ENCODE assay signal across 22 cellular contexts in the genomic region with DNA sequence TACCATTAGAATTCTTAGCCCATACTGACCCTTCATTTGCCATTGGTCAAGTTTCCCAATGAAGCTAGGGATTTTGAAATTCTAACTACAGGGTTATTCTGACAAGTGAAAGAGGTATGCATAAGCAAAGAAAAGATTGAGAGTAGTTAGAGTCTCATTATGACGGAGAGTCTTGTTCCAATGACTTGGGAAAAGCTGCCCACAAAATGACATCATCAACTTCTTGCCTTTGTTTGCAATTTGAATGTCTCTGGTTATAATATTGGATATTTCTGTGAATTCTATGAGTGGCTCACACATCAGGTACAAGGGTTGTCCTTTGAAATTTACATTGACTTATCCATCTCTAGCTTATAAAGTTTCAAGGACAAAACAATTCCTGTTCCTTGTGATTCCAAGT.
A peak's percentile ranks its signal among the peaks of the same experiment; 100 is the strongest.
DNase-seq lines count a peak whose midpoint lies in the region; ATAC-seq, FAIRE-seq and TF ChIP-seq lines count a peak whose summit lies in the region.
"Had no signal": no experiment of that assay in that cellular context is flagged by ENCODE, and none has a peak within 500 bp of the region (broad histone marks: within the 10 kb centered on the region; RNA-seq: fewer than 3 reads in every experiment).

No MANE protein-coding gene starts in this region.

- BruUV-seq in HepG2 (replicated peaks; lab: Mats Ljungman, UMichigan): no TSS peak

- CTCF ChIA-PET in HepG2 (lab: Yijun Ruan, JAX; ENCODE audit: low intra/inter-chr PET ratio, low total read pairs): no interaction called here

- no peaks in the 10 kb centered on the region for H3K9me3 Mint-ChIP-seq in GM23338

- TF ChIP-seq EP300 in HepG2 (IDR thresholded peaks at IDR 0.05; ENCODE audit: low read depth in 2 of 2, low read length in 2 of 2) (no peak), HepG2 (CRISPR knock-in tag; IDR thresholded peaks at IDR 0.05; ENCODE audit: borderline replicate concordance) (no peak)

- H3K4me2 ChIP-seq in HepG2 (ENCODE audit: low read depth, low read length) (no peak overlapping the region), GM23338 (no peak overlapping the region), mesendoderm (ENCODE audit: low read length) (no peak overlapping the region)
- H3K4me2 ChIP-seq: BLaER1 had no signal

- DNase-seq in HepG2 (ENCODE audit: low spot score): no peak
- DNase-seq in right lobe of liver: no peak
- peak; percentile 6 for DNase-seq in astrocyte of the spinal cord (ENCODE audit: low read depth, low spot score)
- DNase-seq in epithelial cell of esophagus (ENCODE audit: low read depth): peak; percentile 17
- no peak for DNase-seq in GM23338 (ENCODE audit: low spot score)
- DNase-seq in tibial artery: no peak
- no peak for DNase-seq in mesendoderm
- DNase-seq: CD4-positive, CD25-positive, alpha-beta regulatory T cell; CD8-positive, alpha-beta T cell; DMS53; DMS79 treated with DMSO at 0.1 percent for 48 hours; GF-D8; GOT3 had no signal

- no peaks in the 10 kb centered on the region for H3K36me3 ChIP-seq in HepG2 (replicated peaks in 1 of 2; ENCODE audit: control insufficient read depth in 1 of 2, insufficient read depth in 2 of 2, low read length in 2 of 2)
- no peaks in the 10 kb centered on the region for H3K36me3 ChIP-seq in right lobe of liver
- H3K36me3 ChIP-seq in GM23338 (ENCODE audit: insufficient read depth): no peaks in the 10 kb centered on the region
- H3K36me3 ChIP-seq in tibial artery: no peaks in the 10 kb centered on the region
- no peaks in the 10 kb centered on the region for H3K36me3 ChIP-seq in mesendoderm (ENCODE audit: control insufficient read depth, insufficient read depth, low read length)
- H3K36me3 ChIP-seq: BLaER1, HAP-1 had no signal

- H3F3A ChIP-seq in GM23338 (replicated peaks; ENCODE audit: low read depth): no peaks in the 10 kb centered on the region

- H3K9ac ChIP-seq in HepG2 (ENCODE audit: insufficient read depth, low read depth, low read length) (no peak overlapping the region), mesendoderm (ENCODE audit: low read length) (no peak overlapping the region)
- H3K9ac ChIP-seq: BLaER1 had no signal

- H3K79me2 ChIP-seq in HepG2 (ENCODE audit: insufficient read depth, low read length) (no peaks in the 10 kb centered on the region), GM23338 (replicated peaks; ENCODE audit: insufficient read depth) (no peaks in the 10 kb centered on the region), mesendoderm (ENCODE audit: control insufficient read depth, insufficient read depth, low read length) (no peaks in the 10 kb centered on the region)

- no peaks in the 10 kb centered on the region for H4K20me1 ChIP-seq in HepG2 (ENCODE audit: insufficient read depth, low read length)
- no peaks in the 10 kb centered on the region for H4K20me1 ChIP-seq in GM23338 (replicated peaks; ENCODE audit: insufficient read depth)
- H4K20me1 ChIP-seq: BLaER1 had no signal

- H3K79me1 ChIP-seq in mesendoderm (ENCODE audit: low read length): no peaks in the 10 kb centered on the region

- H3K18ac ChIP-seq in mesendoderm (ENCODE audit: low read length): no peak overlapping the region

- intact Hi-C loops in HepG2 (cut with micrococcal nuclease; ENCODE audit: unreplicated experiment): no loop called here
- intact Hi-C loops in right lobe of liver (cut with DNase I): no loop called here
- intact Hi-C loops in tibial artery (cut with DNase I; ENCODE audit: low total_unique reads): no loop called here

- ATAC-seq in HepG2: no peak
- no peak for ATAC-seq in right lobe of liver
- ATAC-seq in GM23338: no peak
- ATAC-seq: CD8-positive, alpha-beta T cell had no signal

- TF ChIP-seq POLR2A in HepG2 (IDR thresholded peaks at IDR 0.05; ENCODE audit: insufficient read depth in 1 of 2, low read depth in 2 of 2, low read length in 2 of 2): no peak
- no peak for TF ChIP-seq POLR2A in right lobe of liver (IDR thresholded peaks at IDR 0.05)

- H2AK5ac ChIP-seq in mesendoderm (ENCODE audit: low read length): no peak overlapping the region

- H4K8ac ChIP-seq in mesendoderm (ENCODE audit: low read depth, low read length): no peak overlapping the region

- H3K4me1 Mint-ChIP-seq in GM23338: peaks cover 4% of the 10 kb centered on the region; the same call in 1 of the 3 replicates
- H3K4me1 Mint-ChIP-seq: B cell; CD4-positive, CD25-positive, alpha-beta regulatory T cell had no signal

- no peaks in the 10 kb centered on the region for H3K36me3 Mint-ChIP-seq in GM23338 (ENCODE audit: low read depth)
- H3K36me3 Mint-ChIP-seq: CD4-positive, CD25-positive, alpha-beta regulatory T cell; CD8-positive, alpha-beta T cell had no signal

- H2BK5ac ChIP-seq in mesendoderm (ENCODE audit: low read length): no peak overlapping the region

- no peaks in the 10 kb centered on the region for H3K27me3 Mint-ChIP-seq in GM23338 (ENCODE audit: insufficient read depth, low read depth, poor library complexity)
- H3K27me3 Mint-ChIP-seq: B cell; CD4-positive, CD25-positive, alpha-beta regulatory T cell had no signal

- no peak for FAIRE-seq in HepG2 (lab: Jason Lieb, UNC)
- FAIRE-seq: A204.1, GM12892, GM19239, H54 had no signal

- H3K4me3 Mint-ChIP-seq in GM23338: no peak overlapping the region
- H3K4me3 Mint-ChIP-seq: B cell; CD4-positive, CD25-positive, alpha-beta regulatory T cell; CD8-positive, alpha-beta T cell had no signal

- H3K9me2 ChIP-seq in GM23338 (ENCODE audit: insufficient read depth): no peaks in the 10 kb centered on the region

- H2AFZ ChIP-seq in HepG2 (ENCODE audit: low read length) (no peak overlapping the region), GM23338 (no peak overlapping the region)

- no peak overlapping the region for H2BK120ac ChIP-seq in mesendoderm (ENCODE audit: low read depth, low read length)

- TF ChIP-seq CTCF in HepG2 (CRISPR knock-in tag; IDR thresholded peaks at IDR 0.05) (no peak), right lobe of liver (IDR thresholded peaks at IDR 0.05) (no peak), astrocyte of the spinal cord (IDR thresholded peaks at IDR 0.05; ENCODE audit: low read depth, low read length) (no peak), epithelial cell of esophagus (IDR thresholded peaks at IDR 0.05; ENCODE audit: insufficient read depth, low read depth, low read length, missing control alignments) (no peak), GM23338 (conservative IDR thresholded peaks at IDR 0.05; ENCODE audit: low read depth in 2 of 2) (no peak), tibial artery (IDR thresholded peaks at IDR 0.05) (no peak)

- H3K9me3 ChIP-seq in HepG2 (ENCODE audit: low read length) (peaks cover 71% of the 10 kb centered on the region), right lobe of liver (no peaks in the 10 kb centered on the region), tibial artery (no peaks in the 10 kb centered on the region)
- H3K9me3 ChIP-seq: BLaER1, HAP-1 had no signal

- POLR2A ChIA-PET in HepG2 (lab: Yijun Ruan, JAX): no interaction called here

- WGBS in HepG2 (ENCODE audit: low lambda C conversion rate): 70% methylated on average over 1 of the region's 1 CpG
- WGBS in right lobe of liver (ENCODE audit: insufficient coverage, low coverage, low lambda C conversion rate, missing lambda C conversion rate): 33% methylated on average over 1 of the region's 1 CpG
- WGBS in mesendoderm (ENCODE audit: extremely low coverage, insufficient coverage, low lambda C conversion rate): no CpG with 5 or more reads among the region's 1 CpG

- no peak overlapping the region for H3K27ac Mint-ChIP-seq in GM23338
- H3K27ac Mint-ChIP-seq: B cell; CD4-positive, CD25-positive, alpha-beta regulatory T cell; CD8-positive, alpha-beta T cell had no signal

- no peak overlapping the region for H2BK15ac ChIP-seq in mesendoderm (replicated peaks; ENCODE audit: low read depth)

- no peaks in the 10 kb centered on the region for H3K27me3 ChIP-seq in HepG2 (ENCODE audit: control insufficient read depth in 1 of 2, insufficient read depth in 2 of 2, low read length in 2 of 2)
- H3K27me3 ChIP-seq in right lobe of liver: no peaks in the 10 kb centered on the region
- no peaks in the 10 kb centered on the region for H3K27me3 ChIP-seq in GM23338 (ENCODE audit: insufficient read depth)
- no peaks in the 10 kb centered on the region for H3K27me3 ChIP-seq in tibial artery
- H3K27me3 ChIP-seq in mesendoderm (ENCODE audit: insufficient read depth, low read length, poor library complexity): no peaks in the 10 kb centered on the region
- H3K27me3 ChIP-seq: BLaER1 had no signal

- TF ChIP-seq RAD21 in HepG2 (CRISPR knock-in tag; IDR thresholded peaks at IDR 0.05): no peak

- no peak overlapping the region for H3K4ac ChIP-seq in mesendoderm (ENCODE audit: low read depth, low read length)

- no peak overlapping the region for H3K56ac ChIP-seq in mesendoderm (ENCODE audit: low read length)

- no peak overlapping the region for H4K5ac ChIP-seq in mesendoderm (ENCODE audit: low read length)

- H3K27ac ChIP-seq in HepG2 (ENCODE audit: extremely low read length, insufficient read depth, low read length): no peak overlapping the region
- H3K27ac ChIP-seq in right lobe of liver: no peak overlapping the region
- no peak overlapping the region for H3K27ac ChIP-seq in GM23338 (ENCODE audit: low read depth)
- no peak overlapping the region for H3K27ac ChIP-seq in tibial artery
- no peak overlapping the region for H3K27ac ChIP-seq in mesendoderm (ENCODE audit: low read depth, low read length)
- H3K27ac ChIP-seq: 22Rv1, BLaER1, C4-2B had no signal

- H3K4me3 ChIP-seq in HepG2 (replicated peaks in 1 of 3; ENCODE audit: insufficient read depth in 1 of 3, low read depth in 2 of 3, low read length in 3 of 3) (no peak overlapping the region), right lobe of liver (no peak overlapping the region), astrocyte of the spinal cord (ENCODE audit: low read depth, low read length) (no peak overlapping the region), epithelial cell of esophagus (ENCODE audit: low read length) (no peak overlapping the region), GM23338 (no peak overlapping the region), tibial artery (no peak overlapping the region), mesendoderm (ENCODE audit: low read length) (no peak overlapping the region)
- H3K4me3 ChIP-seq: BLaER1, HAP-1 had no signal

- in situ Hi-C loops in HepG2 (cut with HindIII; ENCODE audit: extremely low pct_ligation_motif_present, low pct_unique_long_range_greater_than_20kb): no loop called here
- in situ Hi-C loops in astrocyte of the spinal cord (cut with HindIII; ENCODE audit: low sequenced_read_pairs): no loop called here

- H3K4me1 ChIP-seq in HepG2 (ENCODE audit: insufficient read depth, low read length) (no peaks in the 10 kb centered on the region), right lobe of liver (no peaks in the 10 kb centered on the region), GM23338 (ENCODE audit: insufficient read depth) (no peaks in the 10 kb centered on the region; the same call in 1 of the 2 replicates), tibial artery (no peaks in the 10 kb centered on the region), mesendoderm (ENCODE audit: control insufficient read depth, low read depth, low read length) (no peaks in the 10 kb centered on the region)
- H3K4me1 ChIP-seq: BLaER1, HAP-1 had no signal

- no peak overlapping the region for H3K23ac ChIP-seq in mesendoderm (ENCODE audit: low read length)

Comparison
In these comparisons a context has a peak if more than half of its experiments do, and no peak if none do; other contexts are left out.
1. DNase-seq: peak in astrocyte of the spinal cord (single experiment) and epithelial cell of esophagus (single experiment); none in HepG2 (single experiment), right lobe of liver (0 of 3), GM23338 (single experiment), tibial artery (0 of 2) and mesendoderm (single experiment).